In genomic region chr1:10686404-10687040, GRCh38 we compare ENCODE assay signal across 1 cellular context.
TF ChIP-seq lines count a peak whose summit lies in the region.

No MANE protein-coding gene starts in this region.

TF ChIP-seq in SK-N-SH treated with all-trans-retinoic acid at 6 μM for 48 hours, 23 proteins besides CTCF, POLR2A, EP300 and RAD21 (continued from another document):
- TF ChIP-seq CREB5 (CRISPR knock-in tag; IDR thresholded peaks at IDR 0.05; ENCODE audit: low read depth) = no peak
- no peak for TF ChIP-seq TCF4 (CRISPR knock-in tag; IDR thresholded peaks at IDR 0.05; ENCODE audit: borderline replicate concordance)
- TF ChIP-seq PPARA (CRISPR knock-in tag; IDR thresholded peaks at IDR 0.05; ENCODE audit: borderline replicate concordance) = no peak
- TF ChIP-seq CSRNP3 (CRISPR knock-in tag; IDR thresholded peaks at IDR 0.05) = no peak
- no peak for TF ChIP-seq POU6F1 (CRISPR knock-in tag; IDR thresholded peaks at IDR 0.05; ENCODE audit: borderline replicate concordance, low read depth)
- TF ChIP-seq ZNF70 (CRISPR knock-in tag; IDR thresholded peaks at IDR 0.05) = no peak
- TF ChIP-seq SNAI2 (CRISPR knock-in tag; IDR thresholded peaks at IDR 0.05) = no peak
